In genomic region chr12:34203866-34204620, GRCh38 we compare ENCODE assay signal across 30 cellular contexts.
"Had no signal": no experiment of that assay in that cellular context is flagged by ENCODE, and none has a peak within 500 bp of the region (broad histone marks: within the 10 kb centered on the region; RNA-seq: fewer than 3 reads in every experiment).

No MANE protein-coding gene starts in this region.

- ATAC-seq: activated CD4-positive, alpha-beta T cell treated with anti-CD3 and anti-CD28 coated beads for 36 hours; activated CD4-positive, CD25-positive, alpha-beta regulatory T cell treated with anti-CD3 and anti-CD28 coated beads, Interleukin-2, amount 50 U/mL, for 24 hours; activated T-cell treated with anti-CD3 and anti-CD28 coated beads, Interleukin-2, amount 50 U/mL, for 72 hours; effector memory CD8-positive, alpha-beta T cell; foreskin keratinocyte; gastrocnemius medialis; T-helper 17 cell had no signal

- H3K27ac ChIP-seq: brain microvascular endothelial cell, coronary artery, dorsolateral prefrontal cortex, esophagus muscularis mucosa, foreskin keratinocyte, gastrocnemius medialis, heart left ventricle, WERI-Rb-1 had no signal

- FAIRE-seq: astrocyte had no signal

- H3K4me1 ChIP-seq: esophagus muscularis mucosa, foreskin keratinocyte, gastrocnemius medialis had no signal

- H3K27me3 ChIP-seq: brain microvascular endothelial cell, foreskin keratinocyte, gastrocnemius medialis, heart left ventricle had no signal

- DNase-seq: activated B cell treated with CpG ODN at 0.5 μM for 24 hours; activated CD4-positive, alpha-beta memory T cell treated with anti-CD3 and anti-CD28 coated beads, Interleukin-2, amount 10 ng/mL, durations not matched to agents 7 days and 5 days; activated CD4-positive, alpha-beta T cell treated with anti-CD3 and anti-CD28 coated beads for 36 hours; activated CD4-positive, alpha-beta T cell treated with anti-CD3 and anti-CD28 coated beads, Interleukin-2, amount 10 ng/mL, durations not matched to agents 7 days and 5 days; activated CD4-positive, alpha-beta T cell treated with anti-CD3 and anti-CD28 coated beads, Interleukin-2, amount 50 U/mL, for 4 hours; activated CD8-positive, alpha-beta memory T cell treated with anti-CD3 and anti-CD28 coated beads, Interleukin-2, amount 50 U/mL, for 48 hours; activated gamma-delta T cell; activated naive CD4-positive, alpha-beta T cell; activated naive CD4-positive, alpha-beta T cell treated with anti-CD3 and anti-CD28 coated beads, Interleukin-2, amount 10 ng/mL, durations not matched to agents 7 days and 5 days; activated T-cell treated with anti-CD3 and anti-CD28 coated beads for 4 hours; activated T-cell treated with anti-CD3 and anti-CD28 coated beads, Interleukin-2, amount 50 U/mL, for 24 hours; activated T-cell treated with anti-CD3 and anti-CD28 coated beads, Interleukin-2, amount 50 U/mL, for 72 hours; amniotic stem cell; anterior cingulate cortex; brain microvascular endothelial cell; dorsolateral prefrontal cortex; effector memory CD8-positive, alpha-beta T cell; erythroblast; foreskin keratinocyte; gastrocnemius medialis; glutamatergic neuron; T-helper 1 cell; T-helper 17 cell; T1000; WERI-Rb-1 had no signal

- H3K36me3 ChIP-seq: brain microvascular endothelial cell, esophagus muscularis mucosa, gastrocnemius medialis, heart left ventricle, WERI-Rb-1 had no signal

- H3K9me3 ChIP-seq: gastrocnemius medialis, heart left ventricle had no signal

- H3K4me3 ChIP-seq: coronary artery, dorsolateral prefrontal cortex, esophagus muscularis mucosa, gastrocnemius medialis, heart left ventricle had no signal
